8 cellular contexts compared by ENCODE assay signal in the genomic region with DNA sequence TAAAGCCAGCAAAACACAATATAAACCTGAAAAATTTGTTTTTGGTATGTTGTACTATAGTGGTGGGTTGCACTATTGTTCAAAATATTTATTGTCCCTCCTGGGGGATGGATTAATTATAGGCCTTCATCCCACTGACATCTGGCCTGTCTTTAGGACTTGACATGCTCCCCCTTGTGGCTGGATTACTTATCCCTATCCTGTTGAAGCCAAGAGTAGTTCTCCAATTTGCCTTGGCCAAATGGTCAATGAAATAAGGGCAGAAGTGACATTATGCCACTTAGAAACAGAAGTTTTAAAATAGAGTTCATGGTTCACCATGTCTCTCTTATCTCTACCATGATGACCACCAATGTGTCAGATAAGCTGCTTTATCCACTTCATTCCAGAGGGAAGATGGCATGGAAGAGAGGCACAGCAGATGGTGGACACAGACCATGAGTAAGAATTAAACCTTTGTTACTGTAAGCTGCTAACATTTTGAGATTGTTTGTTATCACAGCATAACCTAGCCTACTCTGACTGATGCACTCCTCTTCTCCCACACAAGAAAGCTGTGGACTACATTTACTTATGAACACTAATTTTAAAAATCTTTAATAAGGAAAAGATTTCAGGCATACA. TPM values are rescaled to one million over a fixed set of nuclear protein-coding genes. Genes with fewer than 3 reads are reported as not detected.
A peak's percentile ranks its signal among the peaks of the same experiment; 100 is the strongest.
DNase-seq lines count a peak whose midpoint lies in the region; ATAC-seq and TF ChIP-seq lines count a peak whose summit lies in the region.

No MANE protein-coding gene starts in this region.

- H3K4me1 ChIP-seq in liver (ENCODE audit: control insufficient read depth in 4 of 4, insufficient read depth in 4 of 4, low read length in 3 of 4): no peaks in the 10 kb centered on the region

- TF ChIP-seq CTCF in LNCaP clone FGC (IDR thresholded peaks at IDR 0.05; ENCODE audit: control insufficient read depth, extremely low read depth, insufficient read depth): peak; percentile 72
- TF ChIP-seq CTCF in WTC11 (IDR thresholded peaks at IDR 0.05): peak; percentile 52
- peak; percentile 52 for TF ChIP-seq CTCF in liver (IDR thresholded peaks at IDR 0.05; ENCODE audit: low read depth, low read length, missing input control)

- no peak overlapping the region for H3K4me3 ChIP-seq in LNCaP clone FGC (ENCODE audit: low read depth, low read length)
- no peak overlapping the region for H3K4me3 ChIP-seq in liver (ENCODE audit: low read depth in 1 of 3, low read length in 3 of 3)

- no peak overlapping the region for H3K4me3 Mint-ChIP-seq in WTC11

- H3K9ac ChIP-seq in liver (ENCODE audit: low read depth in 1 of 2, low read length in 2 of 2): no peak overlapping the region

- peaks cover 0 to 2% (median 0%) of the 10 kb centered on the region in 4 donors for H3K9me3 ChIP-seq in liver (ENCODE audit: control insufficient read depth in 4 of 4, low read length in 3 of 4)

- no peaks in the 10 kb centered on the region for H3K4me1 Mint-ChIP-seq in WTC11

- H3K36me3 ChIP-seq in liver (ENCODE audit: control insufficient read depth in 4 of 4, insufficient read depth in 3 of 4, low read depth in 1 of 4, low read length in 3 of 4): no peaks in the 10 kb centered on the region

- CTCF ChIA-PET in WTC11 (lab: Charles Lee): interaction anchor here (0.8 to 2.0 kb wide), 6 partner anchors 28 to 196 kb away, joined by 3 to 10 read pairs (median 4); a partner anchor contains a TSS

- H3K27ac Mint-ChIP-seq in WTC11: no peak overlapping the region

- no peak overlapping the region for H3K27ac ChIP-seq in liver (ENCODE audit: low read depth in 1 of 2, low read length in 2 of 2)

- peak; percentile 57 to 79 for TF ChIP-seq RAD21 in liver (IDR thresholded peaks at IDR 0.05)

- peaks cover 14% of the 10 kb centered on the region for H3K9me3 Mint-ChIP-seq in WTC11

- H3K36me3 Mint-ChIP-seq in WTC11: peaks cover 2% of the 10 kb centered on the region

- DNase-seq in NOMO-1 treated with DMSO at 0.1 percent for 48 hours (lab: John Stamatoyannopoulos, UW; ENCODE audit: unreplicated experiment): peak; percentile 29
- DNase-seq in NOMO-1 treated with dmso at 0.1 percent for 144 hours (lab: John Stamatoyannopoulos, UW; ENCODE audit: unreplicated experiment): no peak
- DNase-seq in LNCaP clone FGC (ENCODE audit: low read depth): peak; percentile 7
- peak; percentile 29 for DNase-seq in WTC11 (ENCODE audit: low spot score)
- no peak for DNase-seq in NCI-H2081 treated with DMSO at 0.1 percent for 48 hours (lab: John Stamatoyannopoulos, UW)
- DNase-seq in posterior cingulate gyrus: no peak

- H3K27me3 ChIP-seq in liver (ENCODE audit: control insufficient read depth in 4 of 4, insufficient read depth in 4 of 4, low read length in 3 of 4): no peaks in the 10 kb centered on the region

- intact Hi-C loops in posterior cingulate gyrus (cut with DNase I): no loop called here

- POLR2A ChIA-PET in WTC11 (lab: Charles Lee): no interaction called here

- H3K27me3 Mint-ChIP-seq in WTC11 (ENCODE audit: low read depth): no peaks in the 10 kb centered on the region

- ATAC-seq in WTC11 (peak; percentile 80), HG02571 (IDR thresholded peaks at IDR 0.05; ENCODE audit: unreplicated experiment) (no peak)

TF ChIP-seq in WTC11, 78 proteins besides CTCF, POLR2A, EP300 and RAD21 (continues in another document):
- TF ChIP-seq, protein P1, sequence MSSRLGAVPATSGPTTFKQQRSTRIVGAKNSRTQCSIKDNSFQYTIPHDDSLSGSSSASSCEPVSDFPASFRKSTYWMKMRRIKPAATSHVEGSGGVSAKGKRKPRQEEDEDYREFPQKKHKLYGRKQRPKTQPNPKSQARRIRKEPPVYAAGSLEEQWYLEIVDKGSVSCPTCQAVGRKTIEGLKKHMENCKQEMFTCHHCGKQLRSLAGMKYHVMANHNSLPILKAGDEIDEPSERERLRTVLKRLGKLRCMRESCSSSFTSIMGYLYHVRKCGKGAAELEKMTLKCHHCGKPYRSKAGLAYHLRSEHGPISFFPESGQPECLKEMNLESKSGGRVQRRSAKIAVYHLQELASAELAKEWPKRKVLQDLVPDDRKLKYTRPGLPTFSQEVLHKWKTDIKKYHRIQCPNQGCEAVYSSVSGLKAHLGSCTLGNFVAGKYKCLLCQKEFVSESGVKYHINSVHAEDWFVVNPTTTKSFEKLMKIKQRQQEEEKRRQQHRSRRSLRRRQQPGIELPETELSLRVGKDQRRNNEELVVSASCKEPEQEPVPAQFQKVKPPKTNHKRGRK (CRISPR knock-in tag; IDR thresholded peaks at IDR 0.05; ENCODE audit: borderline replicate concordance): no peak
- TF ChIP-seq, protein P2, sequence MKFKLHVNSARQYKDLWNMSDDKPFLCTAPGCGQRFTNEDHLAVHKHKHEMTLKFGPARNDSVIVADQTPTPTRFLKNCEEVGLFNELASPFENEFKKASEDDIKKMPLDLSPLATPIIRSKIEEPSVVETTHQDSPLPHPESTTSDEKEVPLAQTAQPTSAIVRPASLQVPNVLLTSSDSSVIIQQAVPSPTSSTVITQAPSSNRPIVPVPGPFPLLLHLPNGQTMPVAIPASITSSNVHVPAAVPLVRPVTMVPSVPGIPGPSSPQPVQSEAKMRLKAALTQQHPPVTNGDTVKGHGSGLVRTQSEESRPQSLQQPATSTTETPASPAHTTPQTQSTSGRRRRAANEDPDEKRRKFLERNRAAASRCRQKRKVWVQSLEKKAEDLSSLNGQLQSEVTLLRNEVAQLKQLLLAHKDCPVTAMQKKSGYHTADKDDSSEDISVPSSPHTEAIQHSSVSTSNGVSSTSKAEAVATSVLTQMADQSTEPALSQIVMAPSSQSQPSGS (CRISPR knock-in tag; IDR thresholded peaks at IDR 0.05; ENCODE audit: borderline replicate concordance, low read depth): no peak
- TF ChIP-seq FOXP1 (CRISPR knock-in tag; IDR thresholded peaks at IDR 0.05; ENCODE audit: borderline replicate concordance) (no peak), ZNF671 (CRISPR knock-in tag; IDR thresholded peaks at IDR 0.05) (no peak), SMAD4 (CRISPR knock-in tag; IDR thresholded peaks at IDR 0.05) (no peak), MYBL2 (CRISPR knock-in tag; IDR thresholded peaks at IDR 0.05) (no peak), NR3C1 (CRISPR knock-in tag; conservative IDR thresholded peaks at IDR 0.05; ENCODE audit: low read depth) (no peak)

TF ChIP-seq in liver, 16 proteins besides CTCF, POLR2A, EP300 and RAD21:
- no peak for TF ChIP-seq SP1 (IDR thresholded peaks at IDR 0.05)
- TF ChIP-seq TAF1 (conservative IDR thresholded peaks at IDR 0.05): no peak
- no peak for TF ChIP-seq GABPA (IDR thresholded peaks at IDR 0.05 in 1 of 2, conservative IDR thresholded peaks at IDR 0.05 in 1 of 2)
- TF ChIP-seq HNF4A (conservative IDR thresholded peaks at IDR 0.05): no peak
- TF ChIP-seq EGR1 (IDR thresholded peaks at IDR 0.05; ENCODE audit: low read depth in 2 of 2): no peak
- no peak for TF ChIP-seq HNF4G (IDR thresholded peaks at IDR 0.05)
- no peak for TF ChIP-seq FOXA1 (IDR thresholded peaks at IDR 0.05)
- TF ChIP-seq, protein P3, sequence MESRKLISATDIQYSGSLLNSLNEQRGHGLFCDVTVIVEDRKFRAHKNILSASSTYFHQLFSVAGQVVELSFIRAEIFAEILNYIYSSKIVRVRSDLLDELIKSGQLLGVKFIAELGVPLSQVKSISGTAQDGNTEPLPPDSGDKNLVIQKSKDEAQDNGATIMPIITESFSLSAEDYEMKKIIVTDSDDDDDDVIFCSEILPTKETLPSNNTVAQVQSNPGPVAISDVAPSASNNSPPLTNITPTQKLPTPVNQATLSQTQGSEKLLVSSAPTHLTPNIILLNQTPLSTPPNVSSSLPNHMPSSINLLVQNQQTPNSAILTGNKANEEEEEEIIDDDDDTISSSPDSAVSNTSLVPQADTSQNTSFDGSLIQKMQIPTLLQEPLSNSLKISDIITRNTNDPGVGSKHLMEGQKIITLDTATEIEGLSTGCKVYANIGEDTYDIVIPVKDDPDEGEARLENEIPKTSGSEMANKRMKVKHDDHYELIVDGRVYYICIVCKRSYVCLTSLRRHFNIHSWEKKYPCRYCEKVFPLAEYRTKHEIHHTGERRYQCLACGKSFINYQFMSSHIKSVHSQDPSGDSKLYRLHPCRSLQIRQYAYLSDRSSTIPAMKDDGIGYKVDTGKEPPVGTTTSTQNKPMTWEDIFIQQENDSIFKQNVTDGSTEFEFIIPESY (IDR thresholded peaks at IDR 0.05): no peak
- TF ChIP-seq, protein P4, sequence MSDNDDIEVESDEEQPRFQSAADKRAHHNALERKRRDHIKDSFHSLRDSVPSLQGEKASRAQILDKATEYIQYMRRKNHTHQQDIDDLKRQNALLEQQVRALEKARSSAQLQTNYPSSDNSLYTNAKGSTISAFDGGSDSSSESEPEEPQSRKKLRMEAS (IDR thresholded peaks at IDR 0.05): no peak
- no peak for TF ChIP-seq NR2F2 (IDR thresholded peaks at IDR 0.05)
- TF ChIP-seq, protein P5, sequence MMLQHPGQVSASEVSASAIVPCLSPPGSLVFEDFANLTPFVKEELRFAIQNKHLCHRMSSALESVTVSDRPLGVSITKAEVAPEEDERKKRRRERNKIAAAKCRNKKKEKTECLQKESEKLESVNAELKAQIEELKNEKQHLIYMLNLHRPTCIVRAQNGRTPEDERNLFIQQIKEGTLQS (IDR thresholded peaks at IDR 0.05): no peak

RNA-seq across cellular contexts. Expression of a gene that starts 29.2 kb away (rescaled TPM):
- 0.57 to 0.96 TPM (median 0.71 TPM) in 3 replicates for total RNA-seq in WTC11 (2021)
- 10 to 100 TPM in 1 of 2 donors, 1 to 10 TPM in 1; 2.5 to 13.9 TPM for total RNA-seq in liver
- polyA plus RNA-seq in liver: 1 to 10 TPM; 1.6 to 4.8 TPM

RNA-seq across cellular contexts. Expression of a gene that starts 31.3 kb away (rescaled TPM):
- total RNA-seq in WTC11 (2021) (26.2 to 35.2 TPM (median 26.7 TPM) in 3 replicates), liver (10 to 100 TPM in 1 of 2 donors, 1 to 10 TPM in 1; 7.0 to 18.1 TPM)
- polyA plus RNA-seq in liver: 1 to 10 TPM; 3.5 to 3.8 TPM

RNA-seq across cellular contexts. Expression of a gene that starts 31.4 kb away (rescaled TPM):
- 14.3 to 17.7 TPM (median 14.5 TPM) in 3 replicates for total RNA-seq in WTC11 (2021)
- total RNA-seq in liver: 10 to 100 TPM; 12.9 to 17.0 TPM
- polyA plus RNA-seq in liver: 10 to 100 TPM in 1 of 2 donors, 1 to 10 TPM in 1; 5.9 to 16.2 TPM

Comparison
In these comparisons a context has a peak if more than half of its experiments do, and no peak if none do; other contexts are left out.
1. DNase-seq: peak in NOMO-1 treated with DMSO at 0.1 percent for 48 hours (single experiment), LNCaP clone FGC (single experiment) and WTC11 (single experiment); none in NOMO-1 treated with dmso at 0.1 percent for 144 hours (single experiment), NCI-H2081 treated with DMSO at 0.1 percent for 48 hours (single experiment) and posterior cingulate gyrus (0 of 10).
2. Peak in every context shown above with its lines, with median percentiles within 50 percentile points of each other: CTCF ChIP-seq.